Comparison of ENCODE assay signal across 8 cellular contexts in the genomic region with DNA sequence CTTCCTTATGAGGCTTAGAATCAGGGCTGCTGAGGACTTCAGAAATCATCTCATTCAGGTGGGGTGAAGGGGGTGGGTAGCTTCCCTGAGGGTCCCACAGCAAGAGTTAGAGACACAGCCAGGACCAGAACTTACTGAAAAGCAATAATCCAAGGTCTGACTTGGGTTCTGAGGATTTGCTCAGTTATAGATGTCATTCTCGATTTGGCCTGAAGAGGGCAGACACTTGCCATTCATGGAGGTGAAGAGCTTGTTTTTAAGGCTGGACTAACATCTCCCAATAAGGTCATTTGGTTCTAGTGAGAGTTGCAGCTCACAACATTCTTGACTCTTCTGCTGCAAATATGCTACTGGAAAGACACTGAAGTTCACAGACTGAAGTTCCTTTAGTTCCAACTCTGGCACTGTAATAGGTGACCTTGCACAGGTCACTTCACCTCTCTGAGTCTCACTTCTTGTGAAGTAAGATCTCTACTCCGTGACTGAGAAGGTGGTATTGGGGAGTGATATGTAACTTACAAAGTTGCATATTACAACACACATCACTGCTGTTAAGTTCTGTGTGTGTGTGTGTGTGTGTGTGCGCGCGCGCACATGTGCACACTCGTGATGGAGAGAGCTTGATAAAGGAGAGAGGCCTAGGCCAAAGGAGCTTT.
DNase-seq lines count a peak whose midpoint lies in the region; ATAC-seq and TF ChIP-seq lines count a peak whose summit lies in the region.

No MANE protein-coding gene starts in this region.

- H3K36me3 ChIP-seq in rectal smooth muscle tissue (ENCODE audit: control insufficient read depth, insufficient read depth, low read length) = no peaks in the 10 kb centered on the region

- POLR2A ChIA-PET in activated CD8-positive, alpha-beta T cell treated with anti-CD3 and anti-CD28 coated beads for 36 hours (lab: Charles Lee) = no interaction called here

- DNase-seq in DMS 273 (lab: John Stamatoyannopoulos, UW; ENCODE audit: unreplicated experiment) (peak; percentile 82), NCI-H226 (peak; percentile 40), Right ventricle myocardium superior (no peak)
- peak; percentile 52 for DNase-seq in activated CD8-positive, alpha-beta T cell treated with anti-CD3 and anti-CD28 coated beads for 36 hours

- no peaks in the 10 kb centered on the region for H3K9me3 Mint-ChIP-seq in activated CD8-positive, alpha-beta T cell treated with anti-CD3 and anti-CD28 coated beads for 36 hours

- no peaks in the 10 kb centered on the region for H3K27me3 ChIP-seq in rectal smooth muscle tissue (ENCODE audit: control insufficient read depth, insufficient read depth, low read length)

- no peaks in the 10 kb centered on the region for H3K36me3 Mint-ChIP-seq in activated CD8-positive, alpha-beta T cell treated with anti-CD3 and anti-CD28 coated beads for 36 hours (ENCODE audit: low read depth)

- peaks cover 2% of the 10 kb centered on the region for H3K4me1 Mint-ChIP-seq in activated CD8-positive, alpha-beta T cell treated with anti-CD3 and anti-CD28 coated beads for 36 hours (ENCODE audit: low read depth)

- peak overlapping the region; percentile 88 for H3K27ac ChIP-seq in rectal smooth muscle tissue (ENCODE audit: low read depth, low read length)

- intact Hi-C loops in activated CD8-positive, alpha-beta T cell treated with anti-CD3 and anti-CD28 coated beads for 36 hours (cut with micrococcal nuclease) = loop anchor here (5.0 kb wide), 1 partner anchor 322 kb away; no protein-coding TSS in a partner anchor
- intact Hi-C loops in Right ventricle myocardium superior (cut with DNase I) = loop anchor here (5.0 kb wide), 1 partner anchor 112 kb away; the partner anchor contains the start of gene WLS

- no peak overlapping the region for H3K27ac Mint-ChIP-seq in activated CD8-positive, alpha-beta T cell treated with anti-CD3 and anti-CD28 coated beads for 36 hours

- H3K4me1 ChIP-seq in rectal smooth muscle tissue (ENCODE audit: control insufficient read depth, insufficient read depth, low read length) = peaks cover 15% of the 10 kb centered on the region

- CTCF ChIA-PET in activated CD8-positive, alpha-beta T cell treated with anti-CD3 and anti-CD28 coated beads for 36 hours (lab: Charles Lee) = interaction anchor here (0.7 to 3.4 kb wide), 33 partner anchors 10 to 1618 kb away, joined by 3 to 28 read pairs (median 4); no protein-coding TSS in a partner anchor

- no peak overlapping the region for H3K4me3 ChIP-seq in rectal smooth muscle tissue (ENCODE audit: low read length)

- H3K4me3 Mint-ChIP-seq in activated CD8-positive, alpha-beta T cell treated with anti-CD3 and anti-CD28 coated beads for 36 hours = no peak overlapping the region

- ATAC-seq in GM18909 (IDR thresholded peaks at IDR 0.05; ENCODE audit: poor library complexity, unreplicated experiment) = peak; percentile 84
- ATAC-seq in HG03135 (IDR thresholded peaks at IDR 0.05; ENCODE audit: unreplicated experiment) = peak; percentile 84
- peak; percentile 51 for ATAC-seq in activated CD8-positive, alpha-beta T cell treated with anti-CD3 and anti-CD28 coated beads for 36 hours
- ATAC-seq in Right ventricle myocardium superior (ENCODE audit: poor library complexity) = peak; percentile 74
- ATAC-seq in GM21526 (IDR thresholded peaks at IDR 0.05; ENCODE audit: low FRiP score, unreplicated experiment) = no peak

- no peak overlapping the region for H3K9ac ChIP-seq in rectal smooth muscle tissue (ENCODE audit: low read length)

- peak; percentile 73 for TF ChIP-seq CTCF in activated CD8-positive, alpha-beta T cell treated with anti-CD3 and anti-CD28 coated beads for 36 hours (IDR thresholded peaks at IDR 0.05)

- no peaks in the 10 kb centered on the region for H3K27me3 Mint-ChIP-seq in activated CD8-positive, alpha-beta T cell treated with anti-CD3 and anti-CD28 coated beads for 36 hours
